In the genomic region with DNA sequence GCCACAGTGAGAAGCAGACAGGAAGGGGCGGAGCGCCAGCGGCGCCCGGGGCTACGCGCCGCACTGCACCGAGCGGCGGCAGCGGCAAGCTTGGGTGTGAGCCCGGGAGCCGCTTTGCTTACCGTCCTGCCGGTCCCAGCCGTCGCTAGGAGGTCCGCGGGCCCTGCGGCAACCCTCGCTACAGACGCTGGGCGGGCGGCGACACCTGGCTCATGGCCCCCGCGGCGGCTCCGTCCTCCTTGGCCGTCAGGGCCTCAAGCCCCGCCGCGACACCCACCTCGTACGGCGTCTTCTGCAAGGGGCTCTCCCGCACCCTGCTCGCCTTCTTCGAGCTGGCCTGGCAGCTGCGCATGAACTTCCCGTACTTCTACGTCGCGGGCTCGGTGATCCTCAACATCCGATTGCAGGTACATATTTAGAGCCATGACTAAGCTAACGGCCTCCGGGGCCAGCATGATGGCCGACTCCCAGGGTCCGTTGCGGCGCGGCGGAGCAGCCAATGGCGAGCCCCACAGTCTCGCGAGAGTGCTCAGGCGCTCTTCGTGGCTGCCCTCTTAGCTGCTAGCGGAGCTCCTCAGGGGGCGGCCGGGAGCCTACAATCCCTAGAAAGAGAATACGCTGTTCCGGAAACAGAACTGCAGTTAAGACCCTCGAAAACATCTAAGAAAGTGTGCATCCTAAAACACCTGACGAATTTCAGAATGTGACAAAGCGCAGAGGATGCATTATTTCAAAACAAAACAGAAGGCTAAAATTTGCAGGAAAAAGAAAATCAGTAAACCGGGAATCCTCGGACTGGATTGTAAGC, we compare ENCODE assay signal across 1 cellular context.
TF ChIP-seq lines count a peak whose summit lies in the region.

A gene (plus strand): TSS at position 50 of the 808 bp plus-strand sequence. CDS start 163 bp downstream, at position 213.

TF ChIP-seq in HepG2, 621 proteins besides CTCF, POLR2A, EP300 and RAD21 (continued from another document):
- peak; percentile 44; the same call in 1 of the 2 replicates for TF ChIP-seq GATAD2A (CRISPR knock-in tag; IDR thresholded peaks at IDR 0.05)
- TF ChIP-seq ZNF333 (CRISPR knock-in tag; IDR thresholded peaks at IDR 0.05; ENCODE audit: borderline replicate concordance): peak; percentile 80; the same call in 1 of the 2 replicates
- peak; percentile 81 for TF ChIP-seq MYC (CRISPR knock-in tag; IDR thresholded peaks at IDR 0.05; ENCODE audit: borderline replicate concordance)
- TF ChIP-seq NAIF1 (CRISPR knock-in tag; IDR thresholded peaks at IDR 0.05; ENCODE audit: borderline replicate concordance): peak; percentile 27; the same call in 1 of the 2 replicates
- peak; percentile 92 for TF ChIP-seq ZNF143 (CRISPR knock-in tag; IDR thresholded peaks at IDR 0.05)
- 0 out of 2 replicates have a peak, but pooled peaks have one; percentile 24 for TF ChIP-seq ARID2 (CRISPR knock-in tag; IDR thresholded peaks at IDR 0.05; ENCODE audit: borderline replicate concordance)
- TF ChIP-seq, protein P1, sequence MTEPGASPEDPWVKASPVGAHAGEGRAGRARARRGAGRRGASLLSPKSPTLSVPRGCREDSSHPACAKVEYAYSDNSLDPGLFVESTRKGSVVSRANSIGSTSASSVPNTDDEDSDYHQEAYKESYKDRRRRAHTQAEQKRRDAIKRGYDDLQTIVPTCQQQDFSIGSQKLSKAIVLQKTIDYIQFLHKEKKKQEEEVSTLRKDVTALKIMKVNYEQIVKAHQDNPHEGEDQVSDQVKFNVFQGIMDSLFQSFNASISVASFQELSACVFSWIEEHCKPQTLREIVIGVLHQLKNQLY (CRISPR knock-in tag; IDR thresholded peaks at IDR 0.05): no peak
- TF ChIP-seq ELF4 (CRISPR knock-in tag; IDR thresholded peaks at IDR 0.05; ENCODE audit: borderline replicate concordance): peak; percentile 71; the same call in 1 of the 2 replicates
- TF ChIP-seq, protein P2, sequence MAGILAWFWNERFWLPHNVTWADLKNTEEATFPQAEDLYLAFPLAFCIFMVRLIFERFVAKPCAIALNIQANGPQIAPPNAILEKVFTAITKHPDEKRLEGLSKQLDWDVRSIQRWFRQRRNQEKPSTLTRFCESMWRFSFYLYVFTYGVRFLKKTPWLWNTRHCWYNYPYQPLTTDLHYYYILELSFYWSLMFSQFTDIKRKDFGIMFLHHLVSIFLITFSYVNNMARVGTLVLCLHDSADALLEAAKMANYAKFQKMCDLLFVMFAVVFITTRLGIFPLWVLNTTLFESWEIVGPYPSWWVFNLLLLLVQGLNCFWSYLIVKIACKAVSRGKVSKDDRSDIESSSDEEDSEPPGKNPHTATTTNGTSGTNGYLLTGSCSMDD (CRISPR knock-in tag; IDR thresholded peaks at IDR 0.05): 0 out of 2 replicates have a peak, but pooled peaks have one; percentile 18
- TF ChIP-seq SMYD3 (CRISPR knock-in tag; IDR thresholded peaks at IDR 0.05): 0 out of 2 replicates have a peak, but pooled peaks have one; percentile 68
- TF ChIP-seq, protein P3, sequence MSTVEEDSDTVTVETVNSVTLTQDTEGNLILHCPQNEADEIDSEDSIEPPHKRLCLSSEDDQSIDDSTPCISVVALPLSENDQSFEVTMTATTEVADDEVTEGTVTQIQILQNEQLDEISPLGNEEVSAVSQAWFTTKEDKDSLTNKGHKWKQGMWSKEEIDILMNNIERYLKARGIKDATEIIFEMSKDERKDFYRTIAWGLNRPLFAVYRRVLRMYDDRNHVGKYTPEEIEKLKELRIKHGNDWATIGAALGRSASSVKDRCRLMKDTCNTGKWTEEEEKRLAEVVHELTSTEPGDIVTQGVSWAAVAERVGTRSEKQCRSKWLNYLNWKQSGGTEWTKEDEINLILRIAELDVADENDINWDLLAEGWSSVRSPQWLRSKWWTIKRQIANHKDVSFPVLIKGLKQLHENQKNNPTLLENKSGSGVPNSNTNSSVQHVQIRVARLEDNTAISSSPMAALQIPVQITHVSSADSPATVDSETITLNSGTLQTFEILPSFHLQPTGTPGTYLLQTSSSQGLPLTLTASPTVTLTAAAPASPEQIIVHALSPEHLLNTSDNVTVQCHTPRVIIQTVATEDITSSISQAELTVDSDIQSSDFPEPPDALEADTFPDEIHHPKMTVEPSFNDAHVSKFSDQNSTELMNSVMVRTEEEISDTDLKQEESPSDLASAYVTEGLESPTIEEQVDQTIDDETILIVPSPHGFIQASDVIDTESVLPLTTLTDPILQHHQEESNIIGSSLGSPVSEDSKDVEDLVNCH (CRISPR knock-in tag; IDR thresholded peaks at IDR 0.05): no peak
- no peak for TF ChIP-seq ZNF674 (CRISPR knock-in tag; IDR thresholded peaks at IDR 0.05; ENCODE audit: low read depth)
- TF ChIP-seq RARG (CRISPR knock-in tag; IDR thresholded peaks at IDR 0.05; ENCODE audit: low read depth): no peak
- TF ChIP-seq, protein P4, sequence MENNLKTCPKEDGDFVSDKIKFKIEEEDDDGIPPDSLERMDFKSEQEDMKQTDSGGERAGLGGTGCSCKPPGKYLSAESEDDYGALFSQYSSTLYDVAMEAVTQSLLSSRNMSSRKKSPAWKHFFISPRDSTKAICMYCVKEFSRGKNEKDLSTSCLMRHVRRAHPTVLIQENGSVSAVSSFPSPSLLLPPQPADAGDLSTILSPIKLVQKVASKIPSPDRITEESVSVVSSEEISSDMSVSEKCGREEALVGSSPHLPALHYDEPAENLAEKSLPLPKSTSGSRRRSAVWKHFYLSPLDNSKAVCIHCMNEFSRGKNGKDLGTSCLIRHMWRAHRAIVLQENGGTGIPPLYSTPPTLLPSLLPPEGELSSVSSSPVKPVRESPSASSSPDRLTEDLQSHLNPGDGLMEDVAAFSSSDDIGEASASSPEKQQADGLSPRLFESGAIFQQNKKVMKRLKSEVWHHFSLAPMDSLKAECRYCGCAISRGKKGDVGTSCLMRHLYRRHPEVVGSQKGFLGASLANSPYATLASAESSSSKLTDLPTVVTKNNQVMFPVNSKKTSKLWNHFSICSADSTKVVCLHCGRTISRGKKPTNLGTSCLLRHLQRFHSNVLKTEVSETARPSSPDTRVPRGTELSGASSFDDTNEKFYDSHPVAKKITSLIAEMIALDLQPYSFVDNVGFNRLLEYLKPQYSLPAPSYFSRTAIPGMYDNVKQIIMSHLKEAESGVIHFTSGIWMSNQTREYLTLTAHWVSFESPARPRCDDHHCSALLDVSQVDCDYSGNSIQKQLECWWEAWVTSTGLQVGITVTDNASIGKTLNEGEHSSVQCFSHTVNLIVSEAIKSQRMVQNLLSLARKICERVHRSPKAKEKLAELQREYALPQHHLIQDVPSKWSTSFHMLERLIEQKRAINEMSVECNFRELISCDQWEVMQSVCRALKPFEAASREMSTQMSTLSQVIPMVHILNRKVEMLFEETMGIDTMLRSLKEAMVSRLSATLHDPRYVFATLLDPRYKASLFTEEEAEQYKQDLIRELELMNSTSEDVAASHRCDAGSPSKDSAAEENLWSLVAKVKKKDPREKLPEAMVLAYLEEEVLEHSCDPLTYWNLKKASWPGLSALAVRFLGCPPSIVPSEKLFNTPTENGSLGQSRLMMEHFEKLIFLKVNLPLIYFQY (CRISPR knock-in tag; IDR thresholded peaks at IDR 0.05; ENCODE audit: borderline replicate concordance): no peak
- peak; percentile 62; the same call in 1 of the 2 replicates for TF ChIP-seq ZNF256 (CRISPR knock-in tag; conservative IDR thresholded peaks at IDR 0.05)
- TF ChIP-seq, protein P5, sequence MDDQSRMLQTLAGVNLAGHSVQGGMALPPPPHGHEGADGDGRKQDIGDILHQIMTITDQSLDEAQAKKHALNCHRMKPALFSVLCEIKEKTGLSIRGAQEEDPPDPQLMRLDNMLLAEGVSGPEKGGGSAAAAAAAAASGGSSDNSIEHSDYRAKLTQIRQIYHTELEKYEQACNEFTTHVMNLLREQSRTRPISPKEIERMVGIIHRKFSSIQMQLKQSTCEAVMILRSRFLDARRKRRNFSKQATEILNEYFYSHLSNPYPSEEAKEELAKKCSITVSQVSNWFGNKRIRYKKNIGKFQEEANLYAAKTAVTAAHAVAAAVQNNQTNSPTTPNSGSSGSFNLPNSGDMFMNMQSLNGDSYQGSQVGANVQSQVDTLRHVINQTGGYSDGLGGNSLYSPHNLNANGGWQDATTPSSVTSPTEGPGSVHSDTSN (CRISPR knock-in tag; IDR thresholded peaks at IDR 0.05; ENCODE audit: borderline replicate concordance): no peak
- TF ChIP-seq MATR3 (CRISPR knock-in tag; IDR thresholded peaks at IDR 0.05): no peak
- TF ChIP-seq MTA1 (CRISPR knock-in tag; IDR thresholded peaks at IDR 0.05; ENCODE audit: borderline replicate concordance): no peak; the same call in 1 of the 2 replicates
- peak; percentile 54; the same call in 1 of the 2 replicates for TF ChIP-seq ZNF749 (CRISPR knock-in tag; IDR thresholded peaks at IDR 0.05; ENCODE audit: borderline replicate concordance)
- TF ChIP-seq, protein P6, sequence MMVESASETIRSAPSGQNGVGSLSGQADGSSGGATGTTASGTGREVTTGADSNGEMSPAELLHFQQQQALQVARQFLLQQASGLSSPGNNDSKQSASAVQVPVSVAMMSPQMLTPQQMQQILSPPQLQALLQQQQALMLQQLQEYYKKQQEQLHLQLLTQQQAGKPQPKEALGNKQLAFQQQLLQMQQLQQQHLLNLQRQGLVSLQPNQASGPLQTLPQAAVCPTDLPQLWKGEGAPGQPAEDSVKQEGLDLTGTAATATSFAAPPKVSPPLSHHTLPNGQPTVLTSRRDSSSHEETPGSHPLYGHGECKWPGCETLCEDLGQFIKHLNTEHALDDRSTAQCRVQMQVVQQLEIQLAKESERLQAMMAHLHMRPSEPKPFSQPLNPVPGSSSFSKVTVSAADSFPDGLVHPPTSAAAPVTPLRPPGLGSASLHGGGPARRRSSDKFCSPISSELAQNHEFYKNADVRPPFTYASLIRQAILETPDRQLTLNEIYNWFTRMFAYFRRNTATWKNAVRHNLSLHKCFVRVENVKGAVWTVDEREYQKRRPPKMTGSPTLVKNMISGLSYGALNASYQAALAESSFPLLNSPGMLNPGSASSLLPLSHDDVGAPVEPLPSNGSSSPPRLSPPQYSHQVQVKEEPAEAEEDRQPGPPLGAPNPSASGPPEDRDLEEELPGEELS (CRISPR knock-in tag; IDR thresholded peaks at IDR 0.05): no peak
- TF ChIP-seq ZNF160 (CRISPR knock-in tag; IDR thresholded peaks at IDR 0.05): no peak
- no peak for TF ChIP-seq MED13 (CRISPR knock-in tag; IDR thresholded peaks at IDR 0.05)
- no peak for TF ChIP-seq ZNF530 (CRISPR knock-in tag; IDR thresholded peaks at IDR 0.05; ENCODE audit: low read depth)
- TF ChIP-seq NR1H2 (CRISPR knock-in tag; IDR thresholded peaks at IDR 0.05; ENCODE audit: borderline replicate concordance, low read depth): peak; percentile 87; the same call in 1 of the 2 replicates
- TF ChIP-seq ARNTL (CRISPR knock-in tag; IDR thresholded peaks at IDR 0.05): no peak
- no peak for TF ChIP-seq U2AF1 (optimal IDR thresholded peaks at IDR 0.05; ENCODE audit: low read depth, low read length)
- no peak for TF ChIP-seq ADNP (CRISPR knock-in tag; IDR thresholded peaks at IDR 0.05)
- TF ChIP-seq, protein P7, sequence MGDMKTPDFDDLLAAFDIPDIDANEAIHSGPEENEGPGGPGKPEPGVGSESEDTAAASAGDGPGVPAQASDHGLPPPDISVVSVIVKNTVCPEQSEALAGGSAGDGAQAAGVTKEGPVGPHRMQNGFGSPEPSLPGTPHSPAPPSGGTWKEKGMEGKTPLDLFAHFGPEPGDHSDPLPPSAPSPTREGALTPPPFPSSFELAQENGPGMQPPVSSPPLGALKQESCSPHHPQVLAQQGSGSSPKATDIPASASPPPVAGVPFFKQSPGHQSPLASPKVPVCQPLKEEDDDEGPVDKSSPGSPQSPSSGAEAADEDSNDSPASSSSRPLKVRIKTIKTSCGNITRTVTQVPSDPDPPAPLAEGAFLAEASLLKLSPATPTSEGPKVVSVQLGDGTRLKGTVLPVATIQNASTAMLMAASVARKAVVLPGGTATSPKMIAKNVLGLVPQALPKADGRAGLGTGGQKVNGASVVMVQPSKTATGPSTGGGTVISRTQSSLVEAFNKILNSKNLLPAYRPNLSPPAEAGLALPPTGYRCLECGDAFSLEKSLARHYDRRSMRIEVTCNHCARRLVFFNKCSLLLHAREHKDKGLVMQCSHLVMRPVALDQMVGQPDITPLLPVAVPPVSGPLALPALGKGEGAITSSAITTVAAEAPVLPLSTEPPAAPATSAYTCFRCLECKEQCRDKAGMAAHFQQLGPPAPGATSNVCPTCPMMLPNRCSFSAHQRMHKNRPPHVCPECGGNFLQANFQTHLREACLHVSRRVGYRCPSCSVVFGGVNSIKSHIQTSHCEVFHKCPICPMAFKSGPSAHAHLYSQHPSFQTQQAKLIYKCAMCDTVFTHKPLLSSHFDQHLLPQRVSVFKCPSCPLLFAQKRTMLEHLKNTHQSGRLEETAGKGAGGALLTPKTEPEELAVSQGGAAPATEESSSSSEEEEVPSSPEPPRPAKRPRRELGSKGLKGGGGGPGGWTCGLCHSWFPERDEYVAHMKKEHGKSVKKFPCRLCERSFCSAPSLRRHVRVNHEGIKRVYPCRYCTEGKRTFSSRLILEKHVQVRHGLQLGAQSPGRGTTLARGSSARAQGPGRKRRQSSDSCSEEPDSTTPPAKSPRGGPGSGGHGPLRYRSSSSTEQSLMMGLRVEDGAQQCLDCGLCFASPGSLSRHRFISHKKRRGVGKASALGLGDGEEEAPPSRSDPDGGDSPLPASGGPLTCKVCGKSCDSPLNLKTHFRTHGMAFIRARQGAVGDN (CRISPR knock-in tag; IDR thresholded peaks at IDR 0.05): peak; percentile 93
TF ChIP-seq in HepG2: peak in this region for 282.
